In genomic region chr12:56127888-56128668, GRCh38 we compare ENCODE assay signal across 8 cellular contexts. TPM values are rescaled to one million over a fixed set of nuclear protein-coding genes. Genes with fewer than 3 reads are reported as not detected.
DNase-seq lines count a peak whose midpoint lies in the region; ATAC-seq, FAIRE-seq and TF ChIP-seq lines count a peak whose summit lies in the region.

A gene with protein sequence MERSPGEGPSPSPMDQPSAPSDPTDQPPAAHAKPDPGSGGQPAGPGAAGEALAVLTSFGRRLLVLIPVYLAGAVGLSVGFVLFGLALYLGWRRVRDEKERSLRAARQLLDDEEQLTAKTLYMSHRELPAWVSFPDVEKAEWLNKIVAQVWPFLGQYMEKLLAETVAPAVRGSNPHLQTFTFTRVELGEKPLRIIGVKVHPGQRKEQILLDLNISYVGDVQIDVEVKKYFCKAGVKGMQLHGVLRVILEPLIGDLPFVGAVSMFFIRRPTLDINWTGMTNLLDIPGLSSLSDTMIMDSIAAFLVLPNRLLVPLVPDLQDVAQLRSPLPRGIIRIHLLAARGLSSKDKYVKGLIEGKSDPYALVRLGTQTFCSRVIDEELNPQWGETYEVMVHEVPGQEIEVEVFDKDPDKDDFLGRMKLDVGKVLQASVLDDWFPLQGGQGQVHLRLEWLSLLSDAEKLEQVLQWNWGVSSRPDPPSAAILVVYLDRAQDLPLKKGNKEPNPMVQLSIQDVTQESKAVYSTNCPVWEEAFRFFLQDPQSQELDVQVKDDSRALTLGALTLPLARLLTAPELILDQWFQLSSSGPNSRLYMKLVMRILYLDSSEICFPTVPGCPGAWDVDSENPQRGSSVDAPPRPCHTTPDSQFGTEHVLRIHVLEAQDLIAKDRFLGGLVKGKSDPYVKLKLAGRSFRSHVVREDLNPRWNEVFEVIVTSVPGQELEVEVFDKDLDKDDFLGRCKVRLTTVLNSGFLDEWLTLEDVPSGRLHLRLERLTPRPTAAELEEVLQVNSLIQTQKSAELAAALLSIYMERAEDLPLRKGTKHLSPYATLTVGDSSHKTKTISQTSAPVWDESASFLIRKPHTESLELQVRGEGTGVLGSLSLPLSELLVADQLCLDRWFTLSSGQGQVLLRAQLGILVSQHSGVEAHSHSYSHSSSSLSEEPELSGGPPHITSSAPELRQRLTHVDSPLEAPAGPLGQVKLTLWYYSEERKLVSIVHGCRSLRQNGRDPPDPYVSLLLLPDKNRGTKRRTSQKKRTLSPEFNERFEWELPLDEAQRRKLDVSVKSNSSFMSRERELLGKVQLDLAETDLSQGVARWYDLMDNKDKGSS (plus strand): TSS chr12:56128267. CDS start chr12:56128320, 53 bp downstream.

- TF ChIP-seq CTCF in CD14-positive monocyte (IDR thresholded peaks at IDR 0.05) (no peak), HepG2 (CRISPR knock-in tag; IDR thresholded peaks at IDR 0.05) (peak; percentile 42)

- intact Hi-C loops in CD14-positive monocyte (cut with micrococcal nuclease), result loop anchor here (2.0 to 10.0 kb wide), 6 partner anchors 23 to 337 kb away; partner anchors contain the start of genes SPRYD4 (in 2 of the 2), MYL6 (in 1 of the 2), NABP2 (in 1 of the 2) and RNF41 (in 1 of the 2)
- intact Hi-C loops in HepG2 (cut with micrococcal nuclease; ENCODE audit: unreplicated experiment), result loop anchor here (2.0 kb wide), 2 partner anchors 31 to 61 kb away; partner anchors contain the start of genes MYL6 and SMARCC2

- H2AFZ ChIP-seq in HepG2 (ENCODE audit: low read length), result peak within 1 kb of the TSS; percentile 31

- peaks cover 10 to 25% of the 10 kb centered on the region in 2 experiments for H3K36me3 ChIP-seq in HepG2 (replicated peaks in 1 of 2; ENCODE audit: control insufficient read depth in 1 of 2, insufficient read depth in 2 of 2, low read length in 2 of 2)

- H3K9me3 ChIP-seq in HepG2 (ENCODE audit: low read length), result no peaks in the 10 kb centered on the region

- TF ChIP-seq POLR2A in HepG2 (IDR thresholded peaks at IDR 0.05; ENCODE audit: insufficient read depth in 1 of 2, low read depth in 2 of 2, low read length in 2 of 2), result peak; percentile 90 to 96

- CTCF ChIA-PET in HepG2 (lab: Yijun Ruan, JAX; ENCODE audit: low intra/inter-chr PET ratio, low total read pairs), result interaction anchor here (1.2 to 4.2 kb wide), 2 partner anchors 62 to 94 kb away, joined by 3 to 24 read pairs; partner anchors contain the start of gene SMARCC2

- in situ Hi-C loops in HepG2 (cut with HindIII; ENCODE audit: extremely low pct_ligation_motif_present, low pct_unique_long_range_greater_than_20kb), result loop anchor here (5.0 kb wide), 1 partner anchor 59 kb away; the partner anchor contains the start of gene SMARCC2

- peak; percentile 85 for ATAC-seq in GM19397 (IDR thresholded peaks at IDR 0.05; ENCODE audit: unreplicated experiment)
- peak; percentile 86 for ATAC-seq in HG03571 (IDR thresholded peaks at IDR 0.05; ENCODE audit: unreplicated experiment)
- peak; percentile 90 for ATAC-seq in HepG2

- WGBS in HepG2 (ENCODE audit: low lambda C conversion rate), result 1% methylated on average over 18 of the region's 49 CpGs

- H3K27ac ChIP-seq in HepG2 (ENCODE audit: extremely low read length, insufficient read depth, low read length), result peak within 1 kb of the TSS; percentile 65

- DNase-seq in CD14-positive monocyte (ENCODE audit: low spot score) (peak; percentile 99), NCI-H82 (lab: John Stamatoyannopoulos, UW) (peak; percentile 100), dermis microvascular lymphatic vessel endothelial cell (ENCODE audit: low read depth in 2 of 2) (peak; percentile 99 to 100), HepG2 (ENCODE audit: low spot score) (peak; percentile 100)
- DNase-seq in activated CD4-positive, alpha-beta T cell treated with anti-CD3 and anti-CD28 coated beads, Interleukin-2, amount 50 U/mL, for 48 hours, result peak; percentile 97 to 98
- DNase-seq in stimulated activated CD4-positive, alpha-beta T cell treated with anti-CD3 and anti-CD28 coated beads, Interleukin-4, amount 100 ng/mL, for 1 hour, result peak; percentile 91

- H3K4me1 Mint-ChIP-seq in CD14-positive monocyte, result peaks cover 59% of the 10 kb centered on the region

- POLR2A ChIA-PET in HepG2 (lab: Yijun Ruan, JAX), result interaction anchor here (0.5 to 3.8 kb wide), 32 partner anchors 10 to 624 kb away, joined by 3 to 58 read pairs (median 5); partner anchors contain the start of genes CNPY2, COQ10A, ERBB3 and GLS2

- H3K9me3 Mint-ChIP-seq in CD14-positive monocyte, result peaks cover 0 to 4% (median 0%) of the 10 kb centered on the region in 7 donors

- peak within 1 kb of the TSS; percentile 72 to 89 (median 83) for H3K4me3 ChIP-seq in HepG2 (replicated peaks in 1 of 3; ENCODE audit: insufficient read depth in 1 of 3, low read depth in 2 of 3, low read length in 3 of 3)

- peaks cover 17% of the 10 kb centered on the region for H3K79me2 ChIP-seq in HepG2 (ENCODE audit: insufficient read depth, low read length)

- peaks cover 0 to 6% (median 1%) of the 10 kb centered on the region in 3 donors for H3K27me3 Mint-ChIP-seq in CD14-positive monocyte (ENCODE audit: low read depth in 3 of 3)

- BruUV-seq in HepG2 (replicated peaks; lab: Mats Ljungman, UMichigan), result TSS peak; percentile 61

- H3K27ac Mint-ChIP-seq in CD14-positive monocyte, result peak within 1 kb of the TSS; percentile 84 to 94 (median 93)

- no peaks in the 10 kb centered on the region for H3K27me3 ChIP-seq in HepG2 (ENCODE audit: control insufficient read depth in 1 of 2, insufficient read depth in 2 of 2, low read length in 2 of 2)

- H3K36me3 Mint-ChIP-seq in CD14-positive monocyte, result peaks cover 32 to 39% of the 10 kb centered on the region in 2 donors

- H4K20me1 ChIP-seq in HepG2 (ENCODE audit: insufficient read depth, low read length), result no peaks in the 10 kb centered on the region

- TF ChIP-seq RAD21 in HepG2 (CRISPR knock-in tag; IDR thresholded peaks at IDR 0.05), result 0 out of 2 replicates have a peak, but pooled peaks have one; percentile 11

- peak within 1 kb of the TSS; percentile 87 for H3K4me2 ChIP-seq in HepG2 (ENCODE audit: low read depth, low read length)

- TF ChIP-seq EP300 in HepG2 (IDR thresholded peaks at IDR 0.05; ENCODE audit: low read depth in 2 of 2, low read length in 2 of 2), result no peak
- peak; percentile 36; the same call in 1 of the 2 replicates for TF ChIP-seq EP300 in HepG2 (CRISPR knock-in tag; IDR thresholded peaks at IDR 0.05; ENCODE audit: borderline replicate concordance)

- peak within 1 kb of the TSS; percentile 80 for H3K9ac ChIP-seq in HepG2 (ENCODE audit: insufficient read depth, low read depth, low read length)

- peak; percentile 100 for FAIRE-seq in HepG2 (lab: Jason Lieb, UNC)

- H3K4me1 ChIP-seq in HepG2 (ENCODE audit: insufficient read depth, low read length), result peaks cover 61% of the 10 kb centered on the region

- H3K4me3 Mint-ChIP-seq in CD14-positive monocyte, result peak within 1 kb of the TSS; percentile 95 to 98

TF ChIP-seq in HepG2, 621 proteins besides CTCF, POLR2A, EP300 and RAD21 (continues in another document):
- TF ChIP-seq ZNF766 (CRISPR knock-in tag; IDR thresholded peaks at IDR 0.05; ENCODE audit: borderline replicate concordance) (0 out of 2 replicates have a peak, but pooled peaks have one; percentile 15), NAIF1 (CRISPR knock-in tag; IDR thresholded peaks at IDR 0.05; ENCODE audit: borderline replicate concordance) (peak; percentile 57; the same call in 1 of the 2 replicates), SALL2 (CRISPR knock-in tag; IDR thresholded peaks at IDR 0.05) (peak; percentile 85), ELF1 (CRISPR knock-in tag; IDR thresholded peaks at IDR 0.05) (peak; percentile 50), ZNF256 (CRISPR knock-in tag; conservative IDR thresholded peaks at IDR 0.05) (peak; percentile 64; the same call in 1 of the 2 replicates), MXI1 (IDR thresholded peaks at IDR 0.05; ENCODE audit: borderline replicate concordance, low read depth, low read length) (peak; percentile 92; the same call in 1 of the 3 replicates), ZNF263 (CRISPR knock-in tag; IDR thresholded peaks at IDR 0.05) (peak; percentile 63; the same call in 1 of the 2 replicates)
- TF ChIP-seq, protein P1, sequence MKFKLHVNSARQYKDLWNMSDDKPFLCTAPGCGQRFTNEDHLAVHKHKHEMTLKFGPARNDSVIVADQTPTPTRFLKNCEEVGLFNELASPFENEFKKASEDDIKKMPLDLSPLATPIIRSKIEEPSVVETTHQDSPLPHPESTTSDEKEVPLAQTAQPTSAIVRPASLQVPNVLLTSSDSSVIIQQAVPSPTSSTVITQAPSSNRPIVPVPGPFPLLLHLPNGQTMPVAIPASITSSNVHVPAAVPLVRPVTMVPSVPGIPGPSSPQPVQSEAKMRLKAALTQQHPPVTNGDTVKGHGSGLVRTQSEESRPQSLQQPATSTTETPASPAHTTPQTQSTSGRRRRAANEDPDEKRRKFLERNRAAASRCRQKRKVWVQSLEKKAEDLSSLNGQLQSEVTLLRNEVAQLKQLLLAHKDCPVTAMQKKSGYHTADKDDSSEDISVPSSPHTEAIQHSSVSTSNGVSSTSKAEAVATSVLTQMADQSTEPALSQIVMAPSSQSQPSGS (CRISPR knock-in tag; IDR thresholded peaks at IDR 0.05), result peak; percentile 97

RNA-seq across cellular contexts. Expression of the gene that starts here (rescaled TPM):
- 10 to 100 TPM; 74.2 to 81.1 TPM for polyA plus RNA-seq in CD14-positive monocyte
- total RNA-seq in dermis microvascular lymphatic vessel endothelial cell, result 320 and 356 TPM in 2 replicates
- total RNA-seq in HepG2 (2016; rRNA removed; fragmentation: Illumina TruSeq; extraction: Trizol), result 30.1 and 66.9 TPM in 2 replicates
- total RNA-seq in HepG2 (2016; cell fraction: cytosol; rRNA removed; fragmentation: Illumina TruSeq; extraction: Trizol; ENCODE audit: low read depth), result 6.1 and 7.8 TPM in 2 replicates
- 27.6 and 70.9 TPM in 2 replicates for total RNA-seq in HepG2 (2016; cell fraction: insoluble cytoplasmic fraction; rRNA removed; fragmentation: Illumina TruSeq; extraction: Trizol)
- 12.4 and 14.5 TPM in 2 replicates for total RNA-seq in HepG2 (2016; cell fraction: membrane; rRNA removed; fragmentation: Illumina TruSeq; extraction: Trizol)
- 74.2 and 79.4 TPM in 2 replicates for total RNA-seq in HepG2 (2016; cell fraction: nucleus; rRNA removed; fragmentation: Illumina TruSeq; extraction: Trizol)
- 71.0 and 80.1 TPM in 2 replicates for polyA plus RNA-seq in HepG2 (2011; rRNA removed)
- 65.6 and 71.7 TPM in 2 replicates for polyA plus RNA-seq in HepG2 (2011; cell fraction: cytosol; rRNA removed)
- 144 and 146 TPM in 2 replicates for polyA plus RNA-seq in HepG2 (2011; cell fraction: nucleus; rRNA removed)
- polyA plus RNA-seq in HepG2 (2012), result 27.6 and 29.6 TPM in 2 replicates
- 4.5 and 6.5 TPM in 2 replicates for polyA plus RNA-seq in HepG2 (2016; cell fraction: cytosol; fragmentation: Illumina TruSeq; extraction: Trizol; ENCODE audit: low read depth)
- 22.5 and 29.6 TPM in 2 replicates for polyA plus RNA-seq in HepG2 (2016; cell fraction: insoluble cytoplasmic fraction; fragmentation: Illumina TruSeq; extraction: Trizol; ENCODE audit: low read depth)
- polyA plus RNA-seq in HepG2 (2016; cell fraction: membrane; fragmentation: Illumina TruSeq; extraction: Trizol; ENCODE audit: low read depth), result 9.2 and 9.6 TPM in 2 replicates
- 105 and 109 TPM in 2 replicates for polyA plus RNA-seq in HepG2 (2016; cell fraction: nucleus; fragmentation: Illumina TruSeq; extraction: Trizol; ENCODE audit: insufficient read depth, low read depth)
- polyA minus RNA-seq in HepG2 (2011; rRNA and poly(A)+ RNA removed; ENCODE audit: low replicate concordance), result 191 and 267 TPM in 2 replicates
- 75.6 and 84.1 TPM in 2 replicates for polyA minus RNA-seq in HepG2 (2011; cell fraction: cytosol; rRNA and poly(A)+ RNA removed)
- polyA minus RNA-seq in HepG2 (2011; cell fraction: nucleus; rRNA and poly(A)+ RNA removed), result 47.8 and 73.0 TPM in 2 replicates

Comparison
In these comparisons a context has a peak if more than half of its experiments do, and no peak if none do; other contexts are left out.
1. Peak in every context shown above with its lines: DNase-seq, ATAC-seq, H3K4me3 ChIP-seq and H3K27ac ChIP-seq.